ENCODE assay signal across 5 cellular contexts in the genomic region with DNA sequence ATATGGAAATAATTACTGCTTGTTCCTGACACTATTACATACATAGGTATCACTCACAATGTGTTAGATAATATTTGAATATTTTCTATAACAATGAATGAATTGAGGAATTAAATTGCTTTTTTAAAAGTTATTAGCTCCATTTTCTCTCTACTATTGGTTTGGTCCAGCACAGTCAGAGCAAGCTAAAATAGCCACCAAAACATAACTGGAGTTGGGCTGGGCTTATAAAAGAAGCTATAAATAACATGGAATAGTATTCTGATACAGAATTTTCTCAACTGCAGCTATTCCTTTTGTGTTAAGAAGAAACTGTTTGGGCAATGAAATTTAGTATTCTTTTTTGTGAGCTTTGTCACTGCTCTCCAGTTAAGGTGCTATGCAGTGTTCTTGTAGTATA.
"Had no signal": no experiment of that assay in that cellular context is flagged by ENCODE, and none has a peak within 500 bp of the region (broad histone marks: within the 10 kb centered on the region; RNA-seq: fewer than 3 reads in every experiment).

No MANE protein-coding gene starts in this region.

- H2AFZ ChIP-seq: GM23338 had no signal

- H3K4me2 ChIP-seq: GM23338 had no signal

- DNase-seq: H9, HCEC 1CT had no signal

- H3K4me3 ChIP-seq: GM23338 had no signal

- ATAC-seq: GM23338, HepG2 had no signal

- H3K27ac ChIP-seq: HL-60 had no signal
